In genomic region chr13:110301083-110301482, GRCh38 we compare ENCODE assay signal across 19 cellular contexts. TPM values are rescaled to one million over a fixed set of nuclear protein-coding genes. Genes with fewer than 3 reads are reported as not detected.
A peak's percentile ranks its signal among the peaks of the same experiment; 100 is the strongest.
DNase-seq lines count a peak whose midpoint lies in the region; ATAC-seq and TF ChIP-seq lines count a peak whose summit lies in the region.
"Had no signal": no experiment of that assay in that cellular context is flagged by ENCODE, and none has a peak within 500 bp of the region (broad histone marks: within the 10 kb centered on the region; RNA-seq: fewer than 3 reads in every experiment).

No MANE protein-coding gene starts in this region.

- intact Hi-C loops in heart right ventricle (cut with DNase I) (loop anchor here in 8 of 10 donors (2.0 to 10.0 kb wide), 7 partner anchors 34 to 76 kb away; no protein-coding TSS in a partner anchor), Right ventricle myocardium superior (cut with DNase I) (loop anchor here (5.0 kb wide), 1 partner anchor 44 kb away; no protein-coding TSS in a partner anchor), vagina (cut with DNase I) (no loop called here)

- DNase-seq in heart right ventricle: no peak
- no peak for DNase-seq in Right ventricle myocardium superior
- DNase-seq in vagina (ENCODE audit: extremely low spot score in 2 of 2): peak in 1 of 2 donors; percentile 83
- DNase-seq: activated CD4-positive, alpha-beta T cell treated with anti-CD3 and anti-CD28 coated beads, Interleukin-2, amount 50 U/mL, for 1 hour; activated CD8-positive, alpha-beta memory T cell treated with anti-CD3 and anti-CD28 coated beads, Interleukin-2, amount 50 U/mL, for 48 hours; activated effector memory CD4-positive, alpha-beta T cell treated with anti-CD3 and anti-CD28 coated beads, Interleukin-2, amount 50 U/mL, for 16 hours; effector CD8-positive, alpha-beta T cell; NCI-H1436; NCI-H2171 treated with DMSO at 0.1 percent for 48 hours; nephron progenitor cell; SHP77 treated with DMSO at 0.1 percent for 48 hours had no signal

- no peak for TF ChIP-seq POLR2A in gastroesophageal sphincter (IDR thresholded peaks at IDR 0.05)
- no peak for TF ChIP-seq POLR2A in vagina (IDR thresholded peaks at IDR 0.05)

- no peak for ATAC-seq in heart right ventricle
- ATAC-seq in Right ventricle myocardium superior (ENCODE audit: poor library complexity): no peak
- ATAC-seq in gastroesophageal sphincter: no peak
- no peak for ATAC-seq in GM21619 (IDR thresholded peaks at IDR 0.05; ENCODE audit: unreplicated experiment)
- ATAC-seq in GM18511 (IDR thresholded peaks at IDR 0.05; ENCODE audit: unreplicated experiment): no peak
- no peak for ATAC-seq in HG03039 (IDR thresholded peaks at IDR 0.05; ENCODE audit: unreplicated experiment)
- ATAC-seq: GM23338; stimulated activated memory B cell treated with anti-CD40 and anti-IgM and Interleukin-4, amounts not matched to agents 10 μg/mL and 1 μg/mL and 100 μg/mL, for 72 hours had no signal

- no peaks in the 10 kb centered on the region for H3K9me3 ChIP-seq in heart right ventricle
- H3K9me3 ChIP-seq in gastroesophageal sphincter: no peaks in the 10 kb centered on the region
- no peaks in the 10 kb centered on the region for H3K9me3 ChIP-seq in vagina
- H3K9me3 ChIP-seq: BLaER1 had no signal

- peak overlapping the region in 7 of 10 donors; percentile 45 to 98 (median 87) for H3K27ac ChIP-seq in heart right ventricle
- peak overlapping the region; percentile 45 to 99 (median 98) for H3K27ac ChIP-seq in gastroesophageal sphincter
- H3K27ac ChIP-seq in rectal smooth muscle tissue (ENCODE audit: low read depth, low read length): peak overlapping the region; percentile 97
- peak overlapping the region; percentile 67 for H3K27ac ChIP-seq in vagina
- H3K27ac ChIP-seq: BLaER1 had no signal

- TF ChIP-seq CTCF in heart right ventricle (IDR thresholded peaks at IDR 0.05): no peak
- TF ChIP-seq CTCF in gastroesophageal sphincter (IDR thresholded peaks at IDR 0.05): no peak
- TF ChIP-seq CTCF in vagina (IDR thresholded peaks at IDR 0.05): no peak

- H3K9ac ChIP-seq in rectal smooth muscle tissue (ENCODE audit: low read length): no peak overlapping the region
- H3K9ac ChIP-seq: BLaER1 had no signal

- H3K4me1 ChIP-seq in heart right ventricle (peaks cover 41 to 98% (median 94%) of the 10 kb centered on the region in 9 donors), gastroesophageal sphincter (peaks cover 34 to 94% (median 45%) of the 10 kb centered on the region in 3 donors), rectal smooth muscle tissue (ENCODE audit: control insufficient read depth, insufficient read depth, low read length) (peaks cover 50% of the 10 kb centered on the region), vagina (peaks cover 55% of the 10 kb centered on the region)

- no peak for TF ChIP-seq EP300 in gastroesophageal sphincter (IDR thresholded peaks at IDR 0.05)

- H3K36me3 ChIP-seq in heart right ventricle: peaks cover 0 to 43% (median 0%) of the 10 kb centered on the region in 9 donors
- peaks cover 0 to 7% of the 10 kb centered on the region in 2 donors for H3K36me3 ChIP-seq in gastroesophageal sphincter
- H3K36me3 ChIP-seq in rectal smooth muscle tissue (ENCODE audit: control insufficient read depth, insufficient read depth, low read length): no peaks in the 10 kb centered on the region
- H3K36me3 ChIP-seq in vagina: no peaks in the 10 kb centered on the region
- H3K36me3 ChIP-seq: BLaER1 had no signal

- peaks cover 0 to 63% (median 0%) of the 10 kb centered on the region in 7 donors for H3K27me3 ChIP-seq in heart right ventricle
- H3K27me3 ChIP-seq in gastroesophageal sphincter: no peaks in the 10 kb centered on the region
- H3K27me3 ChIP-seq in rectal smooth muscle tissue (ENCODE audit: control insufficient read depth, insufficient read depth, low read length): no peaks in the 10 kb centered on the region
- no peaks in the 10 kb centered on the region for H3K27me3 ChIP-seq in vagina

- 43 to 51% methylated on average over 5 of the region's 5 CpGs for WGBS in heart right ventricle, 2 donors
- WGBS in gastroesophageal sphincter (ENCODE audit: low coverage in 1 of 2), 2 donors: 22 to 51% methylated on average over 3 to 5 of the region's 5 CpGs

- H3K4me3 ChIP-seq in heart right ventricle: no peak overlapping the region
- no peak overlapping the region for H3K4me3 ChIP-seq in gastroesophageal sphincter
- H3K4me3 ChIP-seq in rectal smooth muscle tissue (ENCODE audit: low read length): no peak overlapping the region
- H3K4me3 ChIP-seq in vagina: peak overlapping the region in 1 of 2 donors; percentile 24
- H3K4me3 ChIP-seq: BLaER1, GM23338 had no signal

RNA-seq across cellular contexts. Expression of gene COL4A1, which starts 5.9 kb away (rescaled TPM):
- total RNA-seq in heart right ventricle (100 to 1,000 TPM in 7 of 10 donors, 10 to 100 TPM in 3; 96.3 to 342 (median 147) TPM), Right ventricle myocardium superior (107 TPM), gastroesophageal sphincter (100 to 1,000 TPM; 278 to 618 (median 440) TPM), vagina (178 TPM)
- 100 to 1,000 TPM in 1 of 2 donors, 10 to 100 TPM in 1; 83.3 to 234 TPM for polyA plus RNA-seq in heart right ventricle

RNA-seq across cellular contexts. Expression of gene COL4A2, which starts 6.0 kb away (rescaled TPM):
- total RNA-seq in heart right ventricle: 100 to 1,000 TPM in 7 of 10 donors, 10 to 100 TPM in 3; 81.7 to 301 (median 128) TPM
- polyA plus RNA-seq in heart right ventricle: 100 to 1,000 TPM; 111 to 265 TPM
- total RNA-seq in Right ventricle myocardium superior: 91.2 TPM
- 100 to 1,000 TPM; 478 to 945 (median 543) TPM for total RNA-seq in gastroesophageal sphincter
- 180 TPM for total RNA-seq in vagina
